In the genomic region with DNA sequence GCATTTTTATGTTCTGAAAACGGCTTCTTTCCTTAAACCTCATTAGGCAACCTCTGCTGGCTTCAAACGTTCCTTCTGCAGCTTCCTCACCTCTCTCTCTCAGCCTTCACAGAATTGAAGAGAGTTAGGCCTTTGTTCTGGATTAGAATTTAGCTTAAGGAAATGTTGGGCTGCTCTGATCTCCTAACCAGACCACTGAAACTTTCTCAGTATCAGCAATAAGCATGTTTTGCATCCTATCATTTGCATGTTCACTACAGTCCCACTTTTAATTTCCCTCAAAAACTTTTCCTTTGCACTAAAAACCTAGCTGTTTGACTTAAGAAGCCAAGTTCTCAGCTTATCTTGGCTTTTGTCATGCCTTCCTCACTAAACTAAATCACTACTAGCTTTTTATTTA, we compare ENCODE assay signal across 1 cellular context.
TF ChIP-seq lines count a peak whose summit lies in the region.

No MANE protein-coding gene starts in this region.

TF ChIP-seq in SK-N-SH, 30 proteins besides CTCF, POLR2A, EP300 and RAD21 (continued from another document):
- TF ChIP-seq, protein P1, sequence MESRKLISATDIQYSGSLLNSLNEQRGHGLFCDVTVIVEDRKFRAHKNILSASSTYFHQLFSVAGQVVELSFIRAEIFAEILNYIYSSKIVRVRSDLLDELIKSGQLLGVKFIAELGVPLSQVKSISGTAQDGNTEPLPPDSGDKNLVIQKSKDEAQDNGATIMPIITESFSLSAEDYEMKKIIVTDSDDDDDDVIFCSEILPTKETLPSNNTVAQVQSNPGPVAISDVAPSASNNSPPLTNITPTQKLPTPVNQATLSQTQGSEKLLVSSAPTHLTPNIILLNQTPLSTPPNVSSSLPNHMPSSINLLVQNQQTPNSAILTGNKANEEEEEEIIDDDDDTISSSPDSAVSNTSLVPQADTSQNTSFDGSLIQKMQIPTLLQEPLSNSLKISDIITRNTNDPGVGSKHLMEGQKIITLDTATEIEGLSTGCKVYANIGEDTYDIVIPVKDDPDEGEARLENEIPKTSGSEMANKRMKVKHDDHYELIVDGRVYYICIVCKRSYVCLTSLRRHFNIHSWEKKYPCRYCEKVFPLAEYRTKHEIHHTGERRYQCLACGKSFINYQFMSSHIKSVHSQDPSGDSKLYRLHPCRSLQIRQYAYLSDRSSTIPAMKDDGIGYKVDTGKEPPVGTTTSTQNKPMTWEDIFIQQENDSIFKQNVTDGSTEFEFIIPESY (IDR thresholded peaks at IDR 0.05; ENCODE audit: borderline replicate concordance, low read depth) = no peak
